In genomic region chr9:14433293-14433818, GRCh38 we compare ENCODE assay signal across 1 cellular context.
TF ChIP-seq lines count a peak whose summit lies in the region.

No MANE protein-coding gene starts in this region.

TF ChIP-seq in SK-N-SH treated with all-trans-retinoic acid at 6 μM for 48 hours, 23 proteins besides CTCF, POLR2A, EP300 and RAD21 (continued from another document):
- TF ChIP-seq ZFP3 (CRISPR knock-in tag; IDR thresholded peaks at IDR 0.05), result peak; percentile 50; the same call in 1 of the 2 replicates
- peak; percentile 99 for TF ChIP-seq ZNF70 (CRISPR knock-in tag; IDR thresholded peaks at IDR 0.05)
- peak; percentile 94 for TF ChIP-seq CSRNP3 (CRISPR knock-in tag; IDR thresholded peaks at IDR 0.05)
- TF ChIP-seq RARB (CRISPR knock-in tag; IDR thresholded peaks at IDR 0.05), result 0 out of 2 replicates have a peak, but pooled peaks have one; percentile 49
TF ChIP-seq in SK-N-SH treated with all-trans-retinoic acid at 6 μM for 48 hours: peak in this region for 18.
